In the genomic region with DNA sequence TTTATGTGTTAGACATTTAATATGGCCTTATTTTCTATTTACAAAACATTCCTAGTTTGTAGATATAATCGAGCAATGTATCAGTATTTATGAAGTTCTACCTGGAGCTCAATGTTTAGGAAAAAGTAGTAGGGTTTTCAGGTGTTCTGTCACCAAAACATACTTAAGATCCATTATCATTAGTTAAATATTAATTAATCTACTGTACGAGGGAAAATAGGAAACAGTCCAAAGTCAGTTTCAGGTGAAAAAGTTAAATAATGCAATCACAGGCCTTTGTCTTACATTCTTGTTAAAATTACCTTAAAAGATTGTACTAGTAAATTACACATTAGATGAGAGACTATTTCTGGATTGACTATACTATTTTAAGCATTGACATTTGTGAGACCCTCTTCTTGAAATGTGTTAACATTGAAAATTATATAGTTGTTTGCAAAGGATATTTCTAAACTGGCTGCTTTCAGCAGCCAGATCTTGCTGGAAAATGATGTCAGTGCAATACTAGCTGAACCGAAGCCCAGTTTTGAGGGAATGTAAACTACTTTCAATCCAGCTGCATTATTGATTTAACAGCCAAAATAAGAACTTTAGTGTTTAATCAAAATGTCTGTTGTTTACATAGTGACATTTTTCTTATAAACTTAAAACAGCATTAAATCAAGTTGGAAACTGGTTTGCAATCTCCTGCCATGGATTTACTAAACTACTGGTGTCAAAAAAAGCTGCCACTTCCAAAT, we compare ENCODE assay signal across 2 cellular contexts.
TF ChIP-seq lines count a peak whose summit lies in the region.

No MANE protein-coding gene starts in this region.

TF ChIP-seq in liver, 16 proteins besides CTCF, POLR2A, EP300 and RAD21:
- TF ChIP-seq REST (IDR thresholded peaks at IDR 0.05) (no peak), EGR1 (IDR thresholded peaks at IDR 0.05; ENCODE audit: low read depth in 2 of 2) (peak in 1 of 2 donors; percentile 15), SP1 (IDR thresholded peaks at IDR 0.05) (peak; percentile 74), FOXA1 (IDR thresholded peaks at IDR 0.05) (peak; percentile 97), TAF1 (conservative IDR thresholded peaks at IDR 0.05) (no peak), NR2F2 (IDR thresholded peaks at IDR 0.05) (no peak), YY1 (IDR thresholded peaks at IDR 0.05) (peak; percentile 86), MAX (IDR thresholded peaks at IDR 0.05) (no peak), FOXA2 (IDR thresholded peaks at IDR 0.05) (peak; percentile 97), JUND (IDR thresholded peaks at IDR 0.05) (peak in 1 of 2 donors; percentile 84), ZBTB33 (IDR thresholded peaks at IDR 0.05) (peak; percentile 18), GABPA (IDR thresholded peaks at IDR 0.05 in 1 of 2, conservative IDR thresholded peaks at IDR 0.05 in 1 of 2) (no peak), RXRA (IDR thresholded peaks at IDR 0.05) (peak; percentile 37 to 52), HNF4G (IDR thresholded peaks at IDR 0.05) (no peak), HNF4A (conservative IDR thresholded peaks at IDR 0.05) (peak; percentile 63 to 67)
- TF ChIP-seq, protein P1, sequence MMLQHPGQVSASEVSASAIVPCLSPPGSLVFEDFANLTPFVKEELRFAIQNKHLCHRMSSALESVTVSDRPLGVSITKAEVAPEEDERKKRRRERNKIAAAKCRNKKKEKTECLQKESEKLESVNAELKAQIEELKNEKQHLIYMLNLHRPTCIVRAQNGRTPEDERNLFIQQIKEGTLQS (IDR thresholded peaks at IDR 0.05), result no peak
TF ChIP-seq in liver: peak in this region for 9.

TF ChIP-seq in HepG2, 621 proteins besides CTCF, POLR2A, EP300 and RAD21:
- TF ChIP-seq PHB2 (IDR thresholded peaks at IDR 0.05; ENCODE audit: partially characterized antibody) (no peak), ZNF136 (CRISPR knock-in tag; IDR thresholded peaks at IDR 0.05; ENCODE audit: low read depth) (no peak), MBD4 (IDR thresholded peaks at IDR 0.05; ENCODE audit: borderline replicate concordance, low read length) (no peak), ATAD3A (CRISPR knock-in tag; IDR thresholded peaks at IDR 0.05) (no peak), ZNF891 (CRISPR knock-in tag; IDR thresholded peaks at IDR 0.05) (no peak), ATF1 (CRISPR knock-in tag; IDR thresholded peaks at IDR 0.05) (no peak), FLYWCH1 (CRISPR knock-in tag; IDR thresholded peaks at IDR 0.05) (no peak), MEF2D (CRISPR knock-in tag; IDR thresholded peaks at IDR 0.05) (no peak), HNRNPUL1 (IDR thresholded peaks at IDR 0.05; ENCODE audit: low read depth, low read length) (no peak), JUN (CRISPR knock-in tag; IDR thresholded peaks at IDR 0.05) (no peak), THAP8 (CRISPR knock-in tag; IDR thresholded peaks at IDR 0.05; ENCODE audit: borderline replicate concordance) (no peak), CHCHD3 (CRISPR knock-in tag; IDR thresholded peaks at IDR 0.05) (no peak), MEIS1 (CRISPR knock-in tag; IDR thresholded peaks at IDR 0.05; ENCODE audit: borderline replicate concordance) (no peak), ZNF205 (CRISPR knock-in tag; IDR thresholded peaks at IDR 0.05) (no peak), PTBP1 (IDR thresholded peaks at IDR 0.05; ENCODE audit: low read depth, low read length, poor library complexity, severe bottlenecking) (no peak), ZMYM3 (CRISPR knock-in tag; IDR thresholded peaks at IDR 0.05) (no peak), ZNF782 (CRISPR knock-in tag; IDR thresholded peaks at IDR 0.05; ENCODE audit: borderline replicate concordance) (no peak), ZBTB40 (IDR thresholded peaks at IDR 0.05) (no peak), ZBTB40 (CRISPR knock-in tag; IDR thresholded peaks at IDR 0.05) (no peak)
- TF ChIP-seq, protein P2, sequence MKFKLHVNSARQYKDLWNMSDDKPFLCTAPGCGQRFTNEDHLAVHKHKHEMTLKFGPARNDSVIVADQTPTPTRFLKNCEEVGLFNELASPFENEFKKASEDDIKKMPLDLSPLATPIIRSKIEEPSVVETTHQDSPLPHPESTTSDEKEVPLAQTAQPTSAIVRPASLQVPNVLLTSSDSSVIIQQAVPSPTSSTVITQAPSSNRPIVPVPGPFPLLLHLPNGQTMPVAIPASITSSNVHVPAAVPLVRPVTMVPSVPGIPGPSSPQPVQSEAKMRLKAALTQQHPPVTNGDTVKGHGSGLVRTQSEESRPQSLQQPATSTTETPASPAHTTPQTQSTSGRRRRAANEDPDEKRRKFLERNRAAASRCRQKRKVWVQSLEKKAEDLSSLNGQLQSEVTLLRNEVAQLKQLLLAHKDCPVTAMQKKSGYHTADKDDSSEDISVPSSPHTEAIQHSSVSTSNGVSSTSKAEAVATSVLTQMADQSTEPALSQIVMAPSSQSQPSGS (CRISPR knock-in tag; IDR thresholded peaks at IDR 0.05), result no peak
